ENCODE assay signal across 21 cellular contexts in the genomic region with DNA sequence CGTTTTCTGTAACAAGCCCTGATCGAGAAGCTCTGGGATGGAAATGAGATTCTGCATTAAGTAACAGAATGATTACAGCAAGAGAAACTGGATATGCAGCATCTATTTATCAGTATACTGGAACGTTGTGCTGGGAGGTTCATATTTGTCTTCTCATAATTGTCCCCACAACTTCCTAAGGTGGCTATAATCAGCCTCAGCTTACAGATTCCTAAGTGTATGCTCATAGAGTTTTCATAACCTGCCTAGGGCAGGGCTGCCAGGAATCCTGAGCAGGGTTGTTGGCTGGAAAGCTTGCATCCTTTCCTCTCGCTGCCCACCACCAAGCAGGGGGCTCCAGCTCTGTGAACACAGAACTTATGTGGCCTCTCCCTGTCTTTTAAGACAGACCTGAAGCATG.
DNase-seq lines count a peak whose midpoint lies in the region; ATAC-seq, FAIRE-seq and TF ChIP-seq lines count a peak whose summit lies in the region.
"Had no signal": no experiment of that assay in that cellular context is flagged by ENCODE, and none has a peak within 500 bp of the region (broad histone marks: within the 10 kb centered on the region; RNA-seq: fewer than 3 reads in every experiment).

No MANE protein-coding gene starts in this region.

- H3K79me2 ChIP-seq in PC-3 (ENCODE audit: low read length) (no peaks in the 10 kb centered on the region), astrocyte (ENCODE audit: insufficient read depth, low read length) (no peaks in the 10 kb centered on the region), trophoblast cell (ENCODE audit: control insufficient read depth, insufficient read depth, low read length, poor library complexity) (no peaks in the 10 kb centered on the region)

- no peak overlapping the region for H2AFZ ChIP-seq in PC-3 (ENCODE audit: low read length)
- H2AFZ ChIP-seq in astrocyte (ENCODE audit: low read depth, low read length): no peak overlapping the region
- no peak overlapping the region for H2AFZ ChIP-seq in trophoblast cell (ENCODE audit: insufficient read depth, low read length, poor library complexity)

- H3K36me3 Mint-ChIP-seq in activated CD8-positive, alpha-beta T cell treated with anti-CD3 and anti-CD28 coated beads for 36 hours (ENCODE audit: low read depth): peaks cover 66% of the 10 kb centered on the region
- H3K36me3 Mint-ChIP-seq in activated CD8-positive, alpha-beta T cell treated with anti-CD3 and anti-CD28 coated beads, Interleukin-2, amount 10 ng/mL, durations not matched to agents 7 days and 5 days (ENCODE audit: low read depth): peaks cover 57% of the 10 kb centered on the region
- peaks cover 18% of the 10 kb centered on the region for H3K36me3 Mint-ChIP-seq in astrocyte (ENCODE audit: low read depth, unreplicated experiment)

- no peak overlapping the region for H2BK120ac ChIP-seq in trophoblast cell (ENCODE audit: insufficient read depth, low read length, poor library complexity)

- H3K14ac ChIP-seq in trophoblast cell (ENCODE audit: low read length): no peak overlapping the region

- no peak overlapping the region for H2BK5ac ChIP-seq in trophoblast cell (ENCODE audit: low read depth, low read length, poor library complexity)

- no peaks in the 10 kb centered on the region for H3K9me2 ChIP-seq in PC-3 (replicated peaks; ENCODE audit: low read length)

- no CpG with 5 or more reads among the region's 4 CpGs for WGBS in trophoblast cell (ENCODE audit: extremely low coverage, insufficient coverage, insufficient read length)

- no peak overlapping the region for H2AK5ac ChIP-seq in trophoblast cell (ENCODE audit: low read length)

- no peak overlapping the region for H4K12ac ChIP-seq in trophoblast cell (ENCODE audit: low read depth, low read length)

- FAIRE-seq in astrocyte (lab: Jason Lieb, UNC): no peak
- FAIRE-seq: frontal cortex, G401.6, keratinocyte had no signal

- TF ChIP-seq CTCF in activated CD8-positive, alpha-beta T cell treated with anti-CD3 and anti-CD28 coated beads for 36 hours (IDR thresholded peaks at IDR 0.05): no peak
- TF ChIP-seq CTCF in PC-3 (conservative IDR thresholded peaks at IDR 0.05; ENCODE audit: low read depth, low read length): no peak
- TF ChIP-seq CTCF in astrocyte (IDR thresholded peaks at IDR 0.05; ENCODE audit: insufficient read depth, low read depth, low read length): no peak

- no TSS peak for BruUV-seq in PC-3 (replicated peaks; lab: Mats Ljungman, UMichigan)

- H3K27ac ChIP-seq in PC-3 (ENCODE audit: low read length): no peak overlapping the region
- no peak overlapping the region for H3K27ac ChIP-seq in astrocyte (ENCODE audit: low read depth, low read length)
- H3K27ac ChIP-seq in trophoblast cell (ENCODE audit: low read depth, low read length): no peak overlapping the region
- H3K27ac ChIP-seq: thoracic aorta had no signal

- H3K4me2 ChIP-seq in PC-3 (ENCODE audit: low read length): peak overlapping the region; percentile 25; the same call in 1 of the 2 replicates
- H3K4me2 ChIP-seq in astrocyte (ENCODE audit: low read length): peak overlapping the region; percentile 32
- no peak overlapping the region for H3K4me2 ChIP-seq in trophoblast cell (ENCODE audit: low read length)

- no peaks in the 10 kb centered on the region for H3K27me3 Mint-ChIP-seq in activated CD8-positive, alpha-beta T cell treated with anti-CD3 and anti-CD28 coated beads for 36 hours
- no peaks in the 10 kb centered on the region for H3K27me3 Mint-ChIP-seq in activated CD8-positive, alpha-beta T cell treated with anti-CD3 and anti-CD28 coated beads, Interleukin-2, amount 10 ng/mL, durations not matched to agents 7 days and 5 days (ENCODE audit: low read depth)
- no peaks in the 10 kb centered on the region for H3K27me3 Mint-ChIP-seq in astrocyte (ENCODE audit: low read depth, unreplicated experiment)

- H3K23ac ChIP-seq in trophoblast cell (ENCODE audit: low read length): no peak overlapping the region

- intact Hi-C loops in activated CD8-positive, alpha-beta T cell treated with anti-CD3 and anti-CD28 coated beads for 36 hours (cut with micrococcal nuclease): no loop called here
- intact Hi-C loops in PC-3 (cut with micrococcal nuclease): no loop called here

- no peak for ATAC-seq in activated CD8-positive, alpha-beta T cell treated with anti-CD3 and anti-CD28 coated beads for 36 hours
- no peak for ATAC-seq in activated CD8-positive, alpha-beta T cell treated with anti-CD3 and anti-CD28 coated beads, Interleukin-2, amount 10 ng/mL, durations not matched to agents 7 days and 5 days
- ATAC-seq in PC-3: peak; percentile 58

- H3K36me3 ChIP-seq in PC-3 (ENCODE audit: low read depth, low read length) (no peaks in the 10 kb centered on the region), astrocyte (ENCODE audit: insufficient read depth, low read length) (no peaks in the 10 kb centered on the region), trophoblast cell (ENCODE audit: control insufficient read depth in 1 of 2, insufficient read depth in 2 of 2, low read length in 2 of 2) (peaks cover 1 to 11% of the 10 kb centered on the region in 2 experiments)

- peaks cover 4% of the 10 kb centered on the region for H3F3A ChIP-seq in PC-3 (ENCODE audit: low read length, unreplicated experiment)

- no peak overlapping the region for H3K4me3 Mint-ChIP-seq in activated CD8-positive, alpha-beta T cell treated with anti-CD3 and anti-CD28 coated beads for 36 hours
- H3K4me3 Mint-ChIP-seq in activated CD8-positive, alpha-beta T cell treated with anti-CD3 and anti-CD28 coated beads, Interleukin-2, amount 10 ng/mL, durations not matched to agents 7 days and 5 days: no peak overlapping the region
- H3K4me3 Mint-ChIP-seq in astrocyte (ENCODE audit: unreplicated experiment): no peak overlapping the region
- H3K4me3 Mint-ChIP-seq: CD14-positive monocyte had no signal

- H3K18ac ChIP-seq in trophoblast cell (ENCODE audit: low read length): peak overlapping the region; percentile 29

- POLR2A ChIA-PET in activated CD8-positive, alpha-beta T cell treated with anti-CD3 and anti-CD28 coated beads for 36 hours (lab: Charles Lee): interaction anchor here (0.7 to 2.6 kb wide), 6 partner anchors 8 to 85 kb away, joined by 3 to 10 read pairs (median 4); no protein-coding TSS in a partner anchor
- POLR2A ChIA-PET in activated CD8-positive, alpha-beta T cell treated with anti-CD3 and anti-CD28 coated beads, Interleukin-2, amount 10 ng/mL, durations not matched to agents 7 days and 5 days (lab: Charles Lee): interaction anchor here (1.0 kb wide), 1 partner anchor 84 kb away, joined by 3 read pairs; no protein-coding TSS in a partner anchor
- POLR2A ChIA-PET in PC-3 (lab: Charles Lee; ENCODE audit: unreplicated experiment): interaction anchor here (0.7 kb wide), 1 partner anchor 80 kb away, joined by 3 read pairs; no protein-coding TSS in a partner anchor

- H3K4me3 ChIP-seq in PC-3 (ENCODE audit: low read length): no peak overlapping the region
- H3K4me3 ChIP-seq in astrocyte (ENCODE audit: insufficient read depth, low read depth, low read length): no peak overlapping the region
- H3K4me3 ChIP-seq in trophoblast cell (ENCODE audit: low read depth, low read length): no peak overlapping the region
- H3K4me3 ChIP-seq: thoracic aorta had no signal

- H4K20me1 ChIP-seq in PC-3 (ENCODE audit: low read length): no peaks in the 10 kb centered on the region
- H4K20me1 ChIP-seq in astrocyte (ENCODE audit: insufficient read depth, low read length): no peaks in the 10 kb centered on the region

- CTCF ChIA-PET in activated CD8-positive, alpha-beta T cell treated with anti-CD3 and anti-CD28 coated beads for 36 hours (lab: Charles Lee): interaction anchor here (0.7 to 1.7 kb wide), 3 partner anchors 10 to 88 kb away, joined by 3 to 5 read pairs (median 4); no protein-coding TSS in a partner anchor
- CTCF ChIA-PET in activated CD8-positive, alpha-beta T cell treated with anti-CD3 and anti-CD28 coated beads, Interleukin-2, amount 10 ng/mL, durations not matched to agents 7 days and 5 days (lab: Charles Lee): interaction anchor here (1.0 to 1.6 kb wide), 5 partner anchors 9 to 67 kb away, joined by 3 to 5 read pairs (median 3); no protein-coding TSS in a partner anchor
- CTCF ChIA-PET in PC-3 (lab: Charles Lee): interaction anchor here (0.6 kb wide), 1 partner anchor 79 kb away, joined by 3 read pairs; no protein-coding TSS in a partner anchor

- H3K9ac ChIP-seq in PC-3 (ENCODE audit: low read length) (no peak overlapping the region), astrocyte (ENCODE audit: low read length) (no peak overlapping the region), trophoblast cell (ENCODE audit: low read length) (no peak overlapping the region)

- peaks cover 20% of the 10 kb centered on the region for H3K4me1 ChIP-seq in PC-3 (ENCODE audit: insufficient read depth, low read length)
- H3K4me1 ChIP-seq in astrocyte (ENCODE audit: insufficient read depth, low read length): peaks cover 7% of the 10 kb centered on the region
- H3K4me1 ChIP-seq in trophoblast cell (ENCODE audit: control insufficient read depth in 1 of 2, insufficient read depth in 2 of 2, low read length in 2 of 2): no peaks in the 10 kb centered on the region

- H4K91ac ChIP-seq in trophoblast cell (ENCODE audit: low read depth, low read length): no peak overlapping the region

- no peak for DNase-seq in activated CD8-positive, alpha-beta T cell treated with anti-CD3 and anti-CD28 coated beads for 36 hours
- DNase-seq in activated CD8-positive, alpha-beta T cell treated with anti-CD3 and anti-CD28 coated beads, Interleukin-2, amount 10 ng/mL, durations not matched to agents 7 days and 5 days: no peak
- DNase-seq in PC-3 (peak; percentile 56), astrocyte (ENCODE audit: low read depth) (peak; percentile 34), trophoblast cell (peak; percentile 72 to 73), NCI-H2029 (lab: John Stamatoyannopoulos, UW) (no peak), NCI-H2196 treated with DMSO at 0.1 percent for 48 hours (lab: John Stamatoyannopoulos, UW; ENCODE audit: unreplicated experiment) (no peak), epidermal melanocyte (ENCODE audit: insufficient read length, low spot score) (no peak)
- DNase-seq: activated effector memory CD4-positive, alpha-beta T cell treated with Interleukin-2 at 50 U/mL for 16 hours; amygdala; DMS153; erythroblast; hypothalamus; NCI-H1105 treated with DMSO at 0.1 percent for 48 hours; NCI-H524 treated with DMSO at 0.1 percent for 48 hours; retina had no signal

- H3K4me1 Mint-ChIP-seq in activated CD8-positive, alpha-beta T cell treated with anti-CD3 and anti-CD28 coated beads for 36 hours (ENCODE audit: low read depth): peaks cover 44% of the 10 kb centered on the region
- H3K4me1 Mint-ChIP-seq in activated CD8-positive, alpha-beta T cell treated with anti-CD3 and anti-CD28 coated beads, Interleukin-2, amount 10 ng/mL, durations not matched to agents 7 days and 5 days (ENCODE audit: low read depth): peaks cover 25% of the 10 kb centered on the region
- H3K4me1 Mint-ChIP-seq in astrocyte (ENCODE audit: low read depth, unreplicated experiment): peaks cover 15% of the 10 kb centered on the region

- H2BK12ac ChIP-seq in trophoblast cell (ENCODE audit: low read length): no peak overlapping the region

- no peak overlapping the region for H3K4ac ChIP-seq in trophoblast cell (ENCODE audit: low read depth, low read length)

- H3K27me3 ChIP-seq in PC-3 (ENCODE audit: low read length): no peaks in the 10 kb centered on the region
- H3K27me3 ChIP-seq in astrocyte (ENCODE audit: insufficient read depth, low read length): no peaks in the 10 kb centered on the region
- no peaks in the 10 kb centered on the region for H3K27me3 ChIP-seq in trophoblast cell (ENCODE audit: insufficient read depth, low read length)

- H3K9me3 ChIP-seq in PC-3 (ENCODE audit: low read length): no peaks in the 10 kb centered on the region
- H3K9me3 ChIP-seq in astrocyte (ENCODE audit: insufficient read depth, low read depth, low read length): no peaks in the 10 kb centered on the region
- H3K9me3 ChIP-seq in trophoblast cell (ENCODE audit: insufficient read depth, low read depth, low read length): no peaks in the 10 kb centered on the region
- H3K9me3 ChIP-seq: thoracic aorta had no signal

- no peaks in the 10 kb centered on the region for H3K9me3 Mint-ChIP-seq in activated CD8-positive, alpha-beta T cell treated with anti-CD3 and anti-CD28 coated beads for 36 hours
- H3K9me3 Mint-ChIP-seq in activated CD8-positive, alpha-beta T cell treated with anti-CD3 and anti-CD28 coated beads, Interleukin-2, amount 10 ng/mL, durations not matched to agents 7 days and 5 days (ENCODE audit: insufficient read depth): no peaks in the 10 kb centered on the region
- no peaks in the 10 kb centered on the region for H3K9me3 Mint-ChIP-seq in astrocyte (ENCODE audit: unreplicated experiment)
- H3K9me3 Mint-ChIP-seq: CD14-positive monocyte had no signal

- H4K8ac ChIP-seq in trophoblast cell (ENCODE audit: low read depth, low read length): no peak overlapping the region

- H3K27ac Mint-ChIP-seq in activated CD8-positive, alpha-beta T cell treated with anti-CD3 and anti-CD28 coated beads for 36 hours: peak overlapping the region; percentile 59
- H3K27ac Mint-ChIP-seq in activated CD8-positive, alpha-beta T cell treated with anti-CD3 and anti-CD28 coated beads, Interleukin-2, amount 10 ng/mL, durations not matched to agents 7 days and 5 days: no peak overlapping the region
- no peak overlapping the region for H3K27ac Mint-ChIP-seq in astrocyte (ENCODE audit: unreplicated experiment)

- no peaks in the 10 kb centered on the region for H3K79me1 ChIP-seq in trophoblast cell (ENCODE audit: low read length)

Comparison
In these comparisons a context has a peak if more than half of its experiments do, and no peak if none do; other contexts are left out.
1. DNase-seq: peak in PC-3 (single experiment), astrocyte (single experiment) and trophoblast cell (2 of 2); none in activated CD8-positive, alpha-beta T cell treated with anti-CD3 and anti-CD28 coated beads for 36 hours (single experiment), activated CD8-positive, alpha-beta T cell treated with anti-CD3 and anti-CD28 coated beads, Interleukin-2, amount 10 ng/mL, durations not matched to agents 7 days and 5 days (single experiment), NCI-H2029 (single experiment), NCI-H2196 treated with DMSO at 0.1 percent for 48 hours (single experiment) and epidermal melanocyte (single experiment).